ENCODE assay signal across 9 cellular contexts in genomic region chr12:19168634-19169033, GRCh38.
"Had no signal": no experiment of that assay in that cellular context is flagged by ENCODE, and none has a peak within 500 bp of the region (broad histone marks: within the 10 kb centered on the region; RNA-seq: fewer than 3 reads in every experiment).

No MANE protein-coding gene starts in this region.

- ATAC-seq: HCT116, HepG2 had no signal

- H3K27ac ChIP-seq: GM23248, HL-60 had no signal

- H3K4me3 Mint-ChIP-seq: HFFc6, IgD-negative memory B cell had no signal

- H3K9me3 Mint-ChIP-seq: HFFc6 had no signal

- H3K4me3 ChIP-seq: GM23248, HAP-1 had no signal

- H3K9ac ChIP-seq: GM23248 had no signal

- DNase-seq: GM23248, GOT3, H7, HFFc6 had no signal

- H3K4me1 Mint-ChIP-seq: IgD-negative memory B cell had no signal

- H3K27ac Mint-ChIP-seq: HFFc6 had no signal

- H3K27me3 Mint-ChIP-seq: IgD-negative memory B cell had no signal
